In genomic region chr11:57445075-57445400, GRCh38 we compare ENCODE assay signal across 13 cellular contexts. TPM values are rescaled to one million over a fixed set of nuclear protein-coding genes. Genes with fewer than 3 reads are reported as not detected.
"Had no signal": no experiment of that assay in that cellular context is flagged by ENCODE, and none has a peak within 500 bp of the region (broad histone marks: within the 10 kb centered on the region; RNA-seq: fewer than 3 reads in every experiment).

No MANE protein-coding gene starts in this region.

RNA-seq across cellular contexts. Expression of gene RTN4RL2, which starts 15.3 kb away (rescaled TPM):
- total RNA-seq: natural killer cell treated with Interleukin-12 subunit alpha and Interleukin-12 subunit beta and Interleukin-15 and Interleukin-18, amount 100 ng/mL, for 72 hours; skeletal muscle tissue; smooth muscle cell had no signal

RNA-seq across cellular contexts. Expression of gene PRG2, which starts 54.6 kb away (rescaled TPM):
- total RNA-seq: left ventricle myocardium inferior, lung microvascular endothelial cell, myocyte, ovary, progenitor cell of endocrine pancreas, renal cortical epithelial cell, right atrium auricular region, smooth muscle cell, testis had no signal
- polyA plus RNA-seq: naive thymus-derived CD4-positive, alpha-beta T cell; neural cell; smooth muscle cell had no signal
